19 cellular contexts compared by ENCODE assay signal in the genomic region with DNA sequence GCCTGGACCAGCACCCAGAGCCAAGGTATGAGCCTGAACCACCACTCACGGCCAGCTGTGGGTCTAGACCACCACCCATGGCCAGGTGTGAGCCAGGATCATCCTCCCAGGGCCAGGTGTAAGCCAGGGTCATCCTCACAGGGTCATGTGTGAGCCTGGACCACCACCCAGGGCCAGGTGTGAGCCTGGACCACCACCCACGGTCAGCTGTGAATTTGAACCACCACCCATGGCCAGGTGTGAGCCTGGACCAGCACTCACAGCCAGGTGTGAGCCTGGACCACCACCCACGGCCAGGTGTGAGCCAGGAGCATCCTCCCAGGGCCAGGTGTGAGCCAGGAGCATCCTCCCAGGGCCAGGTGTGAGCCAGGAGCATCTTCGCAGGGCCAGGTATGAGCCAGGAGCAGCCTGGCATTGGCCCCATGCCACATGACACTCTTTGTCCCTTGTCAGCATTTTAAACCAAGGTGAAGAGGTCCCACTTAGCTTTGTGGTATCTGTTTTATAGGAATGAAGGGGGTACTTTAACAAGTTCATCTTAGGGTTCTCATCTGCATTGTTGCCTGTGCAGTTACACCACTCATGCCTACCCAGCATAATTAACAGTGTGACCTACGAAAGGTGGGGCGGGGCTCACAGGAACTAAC.
A peak's percentile ranks its signal among the peaks of the same experiment; 100 is the strongest.
DNase-seq lines count a peak whose midpoint lies in the region; ATAC-seq and TF ChIP-seq lines count a peak whose summit lies in the region.
"Had no signal": no experiment of that assay in that cellular context is flagged by ENCODE, and none has a peak within 500 bp of the region (broad histone marks: within the 10 kb centered on the region; RNA-seq: fewer than 3 reads in every experiment).

No MANE protein-coding gene starts in this region.

- peaks cover 5% of the 10 kb centered on the region for H3K79me1 ChIP-seq in H9 (ENCODE audit: insufficient read depth, low read depth, low read length, poor library complexity, severe bottlenecking)

- no peak overlapping the region; the same call in 1 of the 2 replicates for H3K14ac ChIP-seq in H9 (ENCODE audit: insufficient read depth, low read length)

- H3K4me1 ChIP-seq in H9 (ENCODE audit: insufficient read depth, low read length) = no peaks in the 10 kb centered on the region; the same call in 1 of the 2 replicates

- no peak overlapping the region for H3K23ac ChIP-seq in H9 (ENCODE audit: insufficient read length, low read depth, low read length)

- H4K20me1 ChIP-seq in H9 (ENCODE audit: control insufficient read depth, insufficient read depth, insufficient read length) = no peaks in the 10 kb centered on the region

- H3K56ac ChIP-seq in H9 (ENCODE audit: insufficient read length, low read depth, low read length) = no peak overlapping the region

- H3K27me3 ChIP-seq in H9 (ENCODE audit: insufficient read depth, low read length) = no peaks in the 10 kb centered on the region

- H2BK15ac ChIP-seq in H9 (ENCODE audit: low read depth, low read length) = no peak overlapping the region

- H3K23me2 ChIP-seq in H9 (ENCODE audit: insufficient read length, low read depth, low read length, poor library complexity, severe bottlenecking) = no peaks in the 10 kb centered on the region

- peaks cover 7 to 8% of the 10 kb centered on the region in 2 experiments for H3K9me3 Mint-ChIP-seq in H9
- no peaks in the 10 kb centered on the region for H3K9me3 Mint-ChIP-seq in type B pancreatic cell

- H3K4me2 ChIP-seq in H9 (ENCODE audit: insufficient read depth, insufficient read length, low read length) = no peak overlapping the region

- no peak overlapping the region for H2BK120ac ChIP-seq in H9 (ENCODE audit: low read depth, low read length, poor library complexity, severe bottlenecking)

- no peak overlapping the region for H2AFZ ChIP-seq in H9 (ENCODE audit: low read length)
- H2AFZ ChIP-seq: GM23248 had no signal

- H3T11ph ChIP-seq in H9 (ENCODE audit: low read length) = no peak overlapping the region

- no peak overlapping the region for H4K5ac ChIP-seq in H9 (ENCODE audit: insufficient read length, low read depth, low read length)

- peaks cover 10 to 19% (median 10%) of the 10 kb centered on the region in 3 experiments; a peak in 6 of 7 replicates for H3K36me3 Mint-ChIP-seq in H9 (ENCODE audit: insufficient read depth in 1 of 3, low read depth in 3 of 3)
- peaks cover 6% of the 10 kb centered on the region for H3K36me3 Mint-ChIP-seq in type B pancreatic cell

- ATAC-seq in left colon = peak; percentile 26
- no peak for ATAC-seq in HG02798 (IDR thresholded peaks at IDR 0.05; ENCODE audit: poor library complexity, unreplicated experiment)
- ATAC-seq: SK-N-SH treated with all-trans-retinoic acid at 6 μM for 48 hours had no signal

- no peak overlapping the region for H3K9ac ChIP-seq in H9 (ENCODE audit: extremely low read depth, insufficient read length, low read length)
- H3K9ac ChIP-seq: GM23248 had no signal

- no peak overlapping the region for H2BK5ac ChIP-seq in H9 (ENCODE audit: insufficient read length, low read length)

- H3K27ac Mint-ChIP-seq in H9 = peak overlapping the region in 1 of 3 experiments; percentile 52; a peak in 1 of 7 replicates
- peak overlapping the region; percentile 50 for H3K27ac Mint-ChIP-seq in type B pancreatic cell

- H3K4me1 Mint-ChIP-seq in H9 (peaks cover 29 to 36% of the 10 kb centered on the region in 2 experiments), type B pancreatic cell (ENCODE audit: unreplicated experiment) (peaks cover 47% of the 10 kb centered on the region)

- no peak overlapping the region for H2BK20ac ChIP-seq in H9 (ENCODE audit: low read depth, low read length, poor library complexity, severe bottlenecking)

- no peaks in the 10 kb centered on the region for H3K27me3 Mint-ChIP-seq in H9 (ENCODE audit: low read depth)
- H3K27me3 Mint-ChIP-seq in type B pancreatic cell = no peaks in the 10 kb centered on the region

- peaks cover 7% of the 10 kb centered on the region for H3K9me3 ChIP-seq in H9 (ENCODE audit: control insufficient read depth, low read depth, low read length)

- peaks cover 5% of the 10 kb centered on the region; the same call in 1 of the 2 replicates for H3K79me2 ChIP-seq in H9 (ENCODE audit: insufficient read depth, low read length)

- H2BK12ac ChIP-seq in H9 (ENCODE audit: insufficient read length, low read depth, low read length) = no peak overlapping the region

- no peak for TF ChIP-seq CTCF in H9 (conservative IDR thresholded peaks at IDR 0.05)
- TF ChIP-seq CTCF in type B pancreatic cell (conservative IDR thresholded peaks at IDR 0.05) = no peak

- intact Hi-C loops in left colon (cut with DNase I, micrococcal nuclease) = no loop called here

- DNase-seq in H9 (no peak), NCI-H510A treated with DMSO at 0.1 percent for 48 hours (lab: John Stamatoyannopoulos, UW) (peak; percentile 35), left colon (no peak), type B pancreatic cell (ENCODE audit: extremely low spot score, unreplicated experiment) (no peak), HCEC 1CT (no peak)
- DNase-seq in activated effector memory CD4-positive, alpha-beta T cell treated with Interleukin-2 at 50 U/mL for 16 hours = no peak
- DNase-seq: ACHN, COR-L47, GF-D8, GM23248, KG1, NCI-H1105 treated with DMSO at 0.1 percent for 48 hours, NCI-H1694, NCI-H69, SIG-M5, T-helper 1 cell had no signal

- no peak overlapping the region; the same call in 1 of the 2 replicates for H3K4ac ChIP-seq in H9 (ENCODE audit: low read depth, low read length)

- no peak overlapping the region for H4K8ac ChIP-seq in H9 (replicated peaks; ENCODE audit: insufficient read length, low read depth, low read length)

- peak overlapping the region; percentile 2 for H3K18ac ChIP-seq in H9 (ENCODE audit: insufficient read length, low read depth, low read length)

- H3K27ac ChIP-seq in H9 (ENCODE audit: insufficient read length, low read depth, low read length) = no peak overlapping the region
- H3K27ac ChIP-seq: GM23248, RWPE1 had no signal

- H4K91ac ChIP-seq in H9 (ENCODE audit: insufficient read length, low read depth, low read length) = no peak overlapping the region

- H3K4me3 Mint-ChIP-seq in H9 (no peak overlapping the region), type B pancreatic cell (no peak overlapping the region)

- WGBS in H9 (ENCODE audit: extremely low coverage, insufficient read length, low lambda C conversion rate) = no CpG with 5 or more reads among the region's 6 CpGs

- no peak overlapping the region for H2AK5ac ChIP-seq in H9 (ENCODE audit: insufficient read length, low read length)
